8 cellular contexts compared by ENCODE assay signal in the genomic region with DNA sequence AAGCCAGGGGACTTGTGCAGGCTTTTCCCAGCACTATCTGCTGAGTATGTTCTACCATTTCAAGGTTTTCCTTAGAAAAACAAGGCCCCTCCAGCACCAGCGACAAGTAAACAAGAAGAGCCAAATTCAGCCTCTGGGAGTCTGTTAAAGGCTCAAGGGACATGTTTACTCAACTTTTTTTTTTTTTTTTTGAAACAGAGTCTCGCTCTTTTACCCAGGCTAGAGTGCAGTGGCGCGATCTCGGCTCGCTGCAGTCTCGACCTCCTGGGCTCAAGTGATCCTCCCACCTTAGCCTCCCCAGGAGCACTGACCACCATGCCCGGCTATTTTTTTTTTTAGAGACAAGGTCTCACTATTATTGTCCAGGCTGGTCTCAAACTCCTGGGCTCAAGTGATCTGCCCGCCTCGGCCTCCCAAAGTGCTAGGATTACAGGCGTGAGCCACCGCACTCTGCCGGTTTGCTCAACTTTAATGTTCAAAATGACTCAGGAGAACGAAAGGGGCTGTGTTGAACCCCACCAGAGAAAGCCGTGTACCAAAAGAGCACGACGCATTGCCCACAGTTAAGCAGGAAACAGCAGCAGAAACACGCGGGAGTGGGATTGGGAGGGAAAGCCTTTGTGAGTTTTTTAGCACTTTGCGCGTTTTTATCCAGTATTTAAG. TPM values are rescaled to one million over a fixed set of nuclear protein-coding genes. Genes with fewer than 3 reads are reported as not detected.
DNase-seq lines count a peak whose midpoint lies in the region; ATAC-seq, FAIRE-seq and TF ChIP-seq lines count a peak whose summit lies in the region.

No MANE protein-coding gene starts in this region.

- H3K4me2 ChIP-seq in keratinocyte (ENCODE audit: control insufficient read depth, extremely low read depth, insufficient read depth, low read depth, low read length) = peak overlapping the region; percentile 96

- H3K36me3 ChIP-seq in HUES64 (ENCODE audit: insufficient read depth, low read length) (peaks cover 38% of the 10 kb centered on the region), keratinocyte (ENCODE audit: control insufficient read depth in 2 of 2, extremely low read depth in 1 of 2, insufficient read depth in 2 of 2, low read length in 2 of 2) (peaks cover 9 to 18% of the 10 kb centered on the region in 2 experiments)

- dilution Hi-C loops in keratinocyte (cut with MboI; ENCODE audit: extremely low pct_ligation_motif_present, low sequenced_read_pairs) = no loop called here

- peak overlapping the region; percentile 87 for H3K27ac ChIP-seq in HUES64 (ENCODE audit: low read depth, low read length)
- peak overlapping the region; percentile 90 for H3K27ac ChIP-seq in keratinocyte (ENCODE audit: control insufficient read depth, insufficient read depth, low read length)

- peak; percentile 57 for DNase-seq in NCI-H510A treated with DMSO at 0.1 percent for 48 hours (lab: John Stamatoyannopoulos, UW)
- DNase-seq in NCI-H510A (lab: John Stamatoyannopoulos, UW) = no peak
- DNase-seq in keratinocyte (ENCODE audit: low read depth, low spot score) = no peak
- DNase-seq in stimulated activated effector memory CD8-positive, alpha-beta T cell treated with anti-CD3 and anti-CD28 coated beads, Interleukin-12 subunit alpha, Interleukin-12 subunit beta, amount 100 ng/mL, for 72 hours (ENCODE audit: low spot score in 2 of 2) = no peak
- no peak for DNase-seq in H54 (ENCODE audit: insufficient read length, low spot score)
- DNase-seq in SW480 (ENCODE audit: low spot score) = no peak

- peaks cover 6% of the 10 kb centered on the region for H3K36me3 Mint-ChIP-seq in activated naive CD8-positive, alpha-beta T cell
- peaks cover 58% of the 10 kb centered on the region for H3K36me3 Mint-ChIP-seq in stimulated activated effector memory CD8-positive, alpha-beta T cell treated with anti-CD3 and anti-CD28 coated beads, Interleukin-12 subunit alpha, Interleukin-12 subunit beta, amount 100 ng/mL, for 72 hours

- H3K4me3 ChIP-seq in HUES64 (ENCODE audit: low read length) = peak overlapping the region; percentile 95
- H3K4me3 ChIP-seq in keratinocyte (ENCODE audit: control insufficient read depth in 2 of 3, extremely low read depth in 1 of 3, insufficient read depth in 2 of 3, low read depth in 1 of 3, low read length in 3 of 3) = peak overlapping the region; percentile 55 to 100 (median 98)

- H3K27me3 ChIP-seq in HUES64 (ENCODE audit: insufficient read depth, low read length) (no peaks in the 10 kb centered on the region), keratinocyte (ENCODE audit: control insufficient read depth, extremely low read depth, insufficient read depth, low read length) (no peaks in the 10 kb centered on the region)

- no peaks in the 10 kb centered on the region for H3K27me3 Mint-ChIP-seq in activated naive CD8-positive, alpha-beta T cell

- H3K9me3 ChIP-seq in HUES64 (ENCODE audit: insufficient read depth, low read depth, low read length) = no peaks in the 10 kb centered on the region
- no peaks in the 10 kb centered on the region for H3K9me3 ChIP-seq in keratinocyte (ENCODE audit: control insufficient read depth, low read depth, low read length)

- TF ChIP-seq CTCF in keratinocyte (optimal IDR thresholded peaks at IDR 0.05 in 1 of 3, IDR thresholded peaks at IDR 0.05 in 1 of 3, conservative IDR thresholded peaks at IDR 0.05 in 1 of 3; ENCODE audit: extremely low read depth in 1 of 3, insufficient read depth in 2 of 3, low read length in 3 of 3) = no peak

- H3K9me1 ChIP-seq in keratinocyte (ENCODE audit: control insufficient read depth, extremely low read depth, insufficient read depth, low read length) = no peaks in the 10 kb centered on the region

- peak overlapping the region; percentile 98 for H3K27ac Mint-ChIP-seq in activated naive CD8-positive, alpha-beta T cell
- peak overlapping the region; percentile 100 for H3K27ac Mint-ChIP-seq in stimulated activated effector memory CD8-positive, alpha-beta T cell treated with anti-CD3 and anti-CD28 coated beads, Interleukin-12 subunit alpha, Interleukin-12 subunit beta, amount 100 ng/mL, for 72 hours

- peaks cover 4% of the 10 kb centered on the region; the same call in 1 of the 2 replicates for H3K4me1 ChIP-seq in HUES64 (ENCODE audit: insufficient read depth, low read length)
- H3K4me1 ChIP-seq in keratinocyte (ENCODE audit: control insufficient read depth, extremely low read depth, insufficient read depth, low read length) = peaks cover 12% of the 10 kb centered on the region

- no peaks in the 10 kb centered on the region for H3K9me3 Mint-ChIP-seq in activated naive CD8-positive, alpha-beta T cell (ENCODE audit: low read depth)
- H3K9me3 Mint-ChIP-seq in stimulated activated effector memory CD8-positive, alpha-beta T cell treated with anti-CD3 and anti-CD28 coated beads, Interleukin-12 subunit alpha, Interleukin-12 subunit beta, amount 100 ng/mL, for 72 hours = no peaks in the 10 kb centered on the region

- ATAC-seq in stimulated activated effector memory CD8-positive, alpha-beta T cell treated with anti-CD3 and anti-CD28 coated beads, Interleukin-12 subunit alpha, Interleukin-12 subunit beta, amount 100 ng/mL, for 72 hours = peak; percentile 82

- H3K9ac ChIP-seq in HUES64 (ENCODE audit: low read depth, low read length) (peak overlapping the region; percentile 95), keratinocyte (ENCODE audit: control insufficient read depth, extremely low read depth, insufficient read depth, low read length) (peak overlapping the region; percentile 93)

- peaks cover 39% of the 10 kb centered on the region for H3K4me1 Mint-ChIP-seq in activated naive CD8-positive, alpha-beta T cell (ENCODE audit: low read depth)
- H3K4me1 Mint-ChIP-seq in stimulated activated effector memory CD8-positive, alpha-beta T cell treated with anti-CD3 and anti-CD28 coated beads, Interleukin-12 subunit alpha, Interleukin-12 subunit beta, amount 100 ng/mL, for 72 hours = peaks cover 33% of the 10 kb centered on the region

- peaks cover 37% of the 10 kb centered on the region for H3K79me2 ChIP-seq in keratinocyte (ENCODE audit: control insufficient read depth, insufficient read depth, low read length)

- H4K20me1 ChIP-seq in keratinocyte (ENCODE audit: control insufficient read depth, extremely low read depth, insufficient read depth, low read length) = no peaks in the 10 kb centered on the region

- FAIRE-seq in keratinocyte (lab: Jason Lieb, UNC) (no peak), H54 (lab: Jason Lieb, UNC) (no peak)

- peak overlapping the region; percentile 97 for H3K4me3 Mint-ChIP-seq in activated naive CD8-positive, alpha-beta T cell
- peak overlapping the region; percentile 99 for H3K4me3 Mint-ChIP-seq in stimulated activated effector memory CD8-positive, alpha-beta T cell treated with anti-CD3 and anti-CD28 coated beads, Interleukin-12 subunit alpha, Interleukin-12 subunit beta, amount 100 ng/mL, for 72 hours

- TF ChIP-seq POLR2A in H54 (IDR thresholded peaks at IDR 0.05; ENCODE audit: low read depth, low read length) = no peak

- H2AFZ ChIP-seq in keratinocyte (ENCODE audit: control insufficient read depth, low read length) = peak overlapping the region; percentile 100

- WGBS in HUES64 = 17% methylated on average over 21 of the region's 21 CpGs

RNA-seq across cellular contexts. Expression of gene PRDX3, which starts 0.8 kb away (rescaled TPM):
- 288 TPM for polyA plus RNA-seq in HUES64 (2013, experiment 1 of 2)
- polyA plus RNA-seq in HUES64 (2013, experiment 2 of 2) = 275 TPM
- 251 to 304 TPM (median 266 TPM) in 3 replicates for polyA plus RNA-seq in keratinocyte
- 25.9 TPM for polyA plus RNA-seq in keratinocyte (2011; ENCODE audit: low read depth)
- polyA plus RNA-seq in keratinocyte (2011; cell fraction: cytosol; rRNA removed) = 167 and 288 TPM in 2 replicates
- 127 and 160 TPM in 2 replicates for polyA plus RNA-seq in keratinocyte (2011; cell fraction: nucleus; rRNA removed)
- 84.3 and 187 TPM in 2 replicates for polyA plus RNA-seq in keratinocyte (2012; ENCODE audit: low replicate concordance)
- 181 to 213 TPM (median 205 TPM) in 3 replicates for polyA minus RNA-seq in keratinocyte
- polyA minus RNA-seq in keratinocyte (2011; cell fraction: cytosol; rRNA and poly(A)+ RNA removed) = 120 TPM
- polyA minus RNA-seq in keratinocyte (2011; cell fraction: nucleus; rRNA and poly(A)+ RNA removed) = 69.7 and 85.3 TPM in 2 replicates

RNA-seq across cellular contexts. Expression of gene SFXN4, which starts 12.3 kb away (rescaled TPM):
- polyA plus RNA-seq in HUES64 (2013, experiment 1 of 2) = 13.6 TPM
- 14.1 TPM for polyA plus RNA-seq in HUES64 (2013, experiment 2 of 2)
- polyA plus RNA-seq in keratinocyte = 17.0 to 27.6 TPM (median 20.9 TPM) in 3 replicates
- 16.3 TPM for polyA plus RNA-seq in keratinocyte (2011; ENCODE audit: low read depth)
- polyA plus RNA-seq in keratinocyte (2011; cell fraction: cytosol; rRNA removed) = 18.0 and 35.0 TPM in 2 replicates
- polyA plus RNA-seq in keratinocyte (2011; cell fraction: nucleus; rRNA removed) = 29.9 and 35.9 TPM in 2 replicates
- polyA plus RNA-seq in keratinocyte (2012; ENCODE audit: low replicate concordance) = 11.3 and 18.1 TPM in 2 replicates
- polyA minus RNA-seq in keratinocyte = 6.4 to 20.1 TPM (median 15.6 TPM) in 3 replicates
- 8.8 TPM for polyA minus RNA-seq in keratinocyte (2011; cell fraction: cytosol; rRNA and poly(A)+ RNA removed)
- 5.0 and 6.8 TPM in 2 replicates for polyA minus RNA-seq in keratinocyte (2011; cell fraction: nucleus; rRNA and poly(A)+ RNA removed)

RNA-seq across cellular contexts. Expression of gene GRK5, which starts 29.5 kb away (rescaled TPM):
- polyA plus RNA-seq in HUES64 (2013, experiment 1 of 2) = 2.0 TPM
- 3.2 TPM for polyA plus RNA-seq in HUES64 (2013, experiment 2 of 2)
- 3.6 to 12.2 TPM (median 7.6 TPM) in 3 replicates for polyA plus RNA-seq in keratinocyte
- 2.8 TPM for polyA plus RNA-seq in keratinocyte (2011; ENCODE audit: low read depth)
- 6.6 and 7.3 TPM in 2 replicates for polyA plus RNA-seq in keratinocyte (2011; cell fraction: cytosol; rRNA removed)
- polyA plus RNA-seq in keratinocyte (2011; cell fraction: nucleus; rRNA removed) = 6.1 and 8.2 TPM in 2 replicates
- 3.0 and 12.6 TPM in 2 replicates for polyA plus RNA-seq in keratinocyte (2012; ENCODE audit: low replicate concordance)
- polyA minus RNA-seq in keratinocyte = 3.6 to 10.9 TPM (median 5.2 TPM) in 3 replicates
- 3.5 TPM for polyA minus RNA-seq in keratinocyte (2011; cell fraction: cytosol; rRNA and poly(A)+ RNA removed)
- polyA minus RNA-seq in keratinocyte (2011; cell fraction: nucleus; rRNA and poly(A)+ RNA removed) = 2.2 and 3.3 TPM in 2 replicates
